Comparison of ENCODE assay signal across 8 cellular contexts in genomic region chr11:65040520-65041205, GRCh38. TPM values are rescaled to one million over a fixed set of nuclear protein-coding genes. Genes with fewer than 3 reads are reported as not detected.
DNase-seq lines count a peak whose midpoint lies in the region; ATAC-seq and TF ChIP-seq lines count a peak whose summit lies in the region.

No MANE protein-coding gene starts in this region.

- H3K36me3 ChIP-seq in CD4-positive, alpha-beta memory T cell (ENCODE audit: insufficient read depth, low read length) = peaks cover 10% of the 10 kb centered on the region
- H3K36me3 ChIP-seq in ectodermal cell (ENCODE audit: control insufficient read depth, insufficient read depth, low read length) (peaks cover 7% of the 10 kb centered on the region), lower lobe of right lung (peaks cover 52% of the 10 kb centered on the region)

- H3K27ac Mint-ChIP-seq in CD4-positive, alpha-beta memory T cell = peak overlapping the region; percentile 87 to 97 (median 95)
- H3K27ac Mint-ChIP-seq in activated CD4-positive, alpha-beta memory T cell treated with anti-CD3 and anti-CD28 coated beads, Interleukin-2, amount 10 ng/mL, durations not matched to agents 7 days and 5 days = peak overlapping the region; percentile 97

- CTCF ChIA-PET in CD4-positive, alpha-beta memory T cell (lab: Charles Lee; ENCODE audit: partially characterized antibody) = interaction anchor here (1.0 to 3.2 kb wide), 6 partner anchors 12 to 45 kb away, joined by 3 to 11 read pairs (median 4); partner anchors contain the start of gene ARL2
- CTCF ChIA-PET in activated CD4-positive, alpha-beta memory T cell treated with anti-CD3 and anti-CD28 coated beads, Interleukin-2, amount 10 ng/mL, durations not matched to agents 7 days and 5 days (lab: Charles Lee) = interaction anchor here (0.7 to 3.6 kb wide), 10 partner anchors 10 to 192 kb away, joined by 3 to 25 read pairs (median 4); partner anchors contain the start of genes ARL2, CDCA5, SNX15 and TM7SF2

- no peak for TF ChIP-seq CTCF in lower lobe of right lung (IDR thresholded peaks at IDR 0.05)

- H3K4me3 Mint-ChIP-seq in CD4-positive, alpha-beta memory T cell = peak overlapping the region; percentile 92 to 97 (median 94)
- peak overlapping the region; percentile 90 for H3K4me3 Mint-ChIP-seq in activated CD4-positive, alpha-beta memory T cell treated with anti-CD3 and anti-CD28 coated beads, Interleukin-2, amount 10 ng/mL, durations not matched to agents 7 days and 5 days

- H3K4me1 ChIP-seq in CD4-positive, alpha-beta memory T cell (ENCODE audit: insufficient read depth, low read length) = peaks cover 21% of the 10 kb centered on the region
- H3K4me1 ChIP-seq in ectodermal cell (ENCODE audit: control insufficient read depth, insufficient read depth, low read length) (no peaks in the 10 kb centered on the region), lower lobe of right lung (peaks cover 35% of the 10 kb centered on the region)

- H3K27me3 Mint-ChIP-seq in CD4-positive, alpha-beta memory T cell = no peaks in the 10 kb centered on the region
- no peaks in the 10 kb centered on the region for H3K27me3 Mint-ChIP-seq in activated CD4-positive, alpha-beta memory T cell treated with anti-CD3 and anti-CD28 coated beads, Interleukin-2, amount 10 ng/mL, durations not matched to agents 7 days and 5 days

- ATAC-seq in GM19455 (IDR thresholded peaks at IDR 0.05; ENCODE audit: unreplicated experiment) (peak; percentile 86), lower lobe of right lung (peak; percentile 96 to 97)

- 5% methylated on average over 43 of the region's 43 CpGs for WGBS in ectodermal cell, 2 experiments

- no peaks in the 10 kb centered on the region for H3K9me3 Mint-ChIP-seq in CD4-positive, alpha-beta memory T cell
- no peaks in the 10 kb centered on the region for H3K9me3 Mint-ChIP-seq in activated CD4-positive, alpha-beta memory T cell treated with anti-CD3 and anti-CD28 coated beads, Interleukin-2, amount 10 ng/mL, durations not matched to agents 7 days and 5 days

- H3K4me1 Mint-ChIP-seq in CD4-positive, alpha-beta memory T cell = peaks cover 5 to 24% (median 14%) of the 10 kb centered on the region in 4 donors
- peaks cover 39% of the 10 kb centered on the region for H3K4me1 Mint-ChIP-seq in activated CD4-positive, alpha-beta memory T cell treated with anti-CD3 and anti-CD28 coated beads, Interleukin-2, amount 10 ng/mL, durations not matched to agents 7 days and 5 days

- no peaks in the 10 kb centered on the region for H3K27me3 ChIP-seq in CD4-positive, alpha-beta memory T cell (ENCODE audit: insufficient read depth, low read length)
- no peaks in the 10 kb centered on the region for H3K27me3 ChIP-seq in ectodermal cell (ENCODE audit: control insufficient read depth, insufficient read depth, low read length, poor library complexity, severe bottlenecking)
- H3K27me3 ChIP-seq in lower lobe of right lung (ENCODE audit: low read depth) = no peaks in the 10 kb centered on the region

- no peaks in the 10 kb centered on the region for H3K9me3 ChIP-seq in CD4-positive, alpha-beta memory T cell (ENCODE audit: control insufficient read depth in 1 of 2, low read length in 2 of 2)
- H3K9me3 ChIP-seq in ectodermal cell (ENCODE audit: control insufficient read depth, low read length) (no peaks in the 10 kb centered on the region), lower lobe of right lung (no peaks in the 10 kb centered on the region)

- peak overlapping the region; percentile 61 to 64 for H3K4me3 ChIP-seq in CD4-positive, alpha-beta memory T cell (ENCODE audit: low read length in 2 of 2)
- H3K4me3 ChIP-seq in ectodermal cell (ENCODE audit: insufficient read depth, low read depth, low read length) (peak overlapping the region; percentile 85), lower lobe of right lung (peak overlapping the region; percentile 93)

- DNase-seq in CD4-positive, alpha-beta memory T cell = peak; percentile 87 to 91 (median 90)
- DNase-seq in HK-2 (ENCODE audit: unreplicated experiment) (peak; percentile 88), NCI-H82 treated with DMSO at 0.1 percent for 48 hours (lab: John Stamatoyannopoulos, UW; ENCODE audit: unreplicated experiment) (peak; percentile 73), lower lobe of right lung (peak; percentile 94)
- DNase-seq in activated CD4-positive, alpha-beta memory T cell treated with anti-CD3 and anti-CD28 coated beads, Interleukin-2, amount 10 ng/mL, durations not matched to agents 7 days and 5 days = peak; percentile 95
- peak; percentile 66 to 69 (median 68) for DNase-seq in stimulated activated CD4-positive, alpha-beta T cell treated with anti-CD3 and anti-CD28 coated beads, TNF-alpha, amount 100 ng/mL, for 1 hour (ENCODE audit: low read depth in 3 of 3, low spot score in 1 of 3)

- peaks cover 2 to 12% of the 10 kb centered on the region in 2 donors for H3K36me3 Mint-ChIP-seq in CD4-positive, alpha-beta memory T cell
- peaks cover 36% of the 10 kb centered on the region for H3K36me3 Mint-ChIP-seq in activated CD4-positive, alpha-beta memory T cell treated with anti-CD3 and anti-CD28 coated beads, Interleukin-2, amount 10 ng/mL, durations not matched to agents 7 days and 5 days (ENCODE audit: low read depth)

- intact Hi-C loops in CD4-positive, alpha-beta memory T cell (cut with micrococcal nuclease) = loop anchor here (1.0 to 2.0 kb wide), 5 partner anchors 13 to 70 kb away; partner anchors contain the start of genes ARL2, CDCA5, SNX15 and TM7SF2
- intact Hi-C loops in lower lobe of right lung (cut with DNase I) = no loop called here

- POLR2A ChIA-PET in CD4-positive, alpha-beta memory T cell (lab: Charles Lee; ENCODE audit: partially characterized antibody) = interaction anchor here (0.6 to 4.8 kb wide), 21 partner anchors 13 to 819 kb away, joined by 3 to 42 read pairs (median 6); partner anchors contain the start of genes ARL2, ATG2A, CDCA5 and EHD1
- POLR2A ChIA-PET in activated CD4-positive, alpha-beta memory T cell treated with anti-CD3 and anti-CD28 coated beads, Interleukin-2, amount 10 ng/mL, durations not matched to agents 7 days and 5 days (lab: Charles Lee) = interaction anchor here (0.6 to 4.8 kb wide), 38 partner anchors 9 to 723 kb away, joined by 3 to 51 read pairs (median 4); partner anchors contain the start of genes ARL2, CDCA5, FAU and MAJIN

- peak overlapping the region; percentile 61 for H3K27ac ChIP-seq in CD4-positive, alpha-beta memory T cell (ENCODE audit: low read depth, low read length)
- peak overlapping the region; percentile 88 for H3K27ac ChIP-seq in ectodermal cell (ENCODE audit: insufficient read depth, low read depth, low read length, poor library complexity, severe bottlenecking)
- H3K27ac ChIP-seq in lower lobe of right lung = peak overlapping the region; percentile 91

RNA-seq across cellular contexts. Expression of gene SAC3D1, which starts 0.3 kb away (rescaled TPM):
- total RNA-seq in CD4-positive, alpha-beta memory T cell = 10 to 100 TPM in 1 of 2 experiments, 1 to 10 TPM in 1; 9.4 to 10.5 TPM
- polyA plus RNA-seq in CD4-positive, alpha-beta memory T cell = 10 to 100 TPM in 1 of 2 donors, 1 to 10 TPM in 1; 6.8 to 10.6 TPM
- 10 to 100 TPM; 24.2 to 24.8 TPM for total RNA-seq in activated CD4-positive, alpha-beta memory T cell treated with anti-CD3 and anti-CD28 coated beads, Interleukin-2, amount 10 ng/mL, durations not matched to agents 7 days and 5 days
- polyA plus RNA-seq in ectodermal cell (2013, experiment 1 of 4) = 10.6 TPM
- polyA plus RNA-seq in ectodermal cell (2013, experiment 2 of 4) = 9.8 TPM
- polyA plus RNA-seq in ectodermal cell (2013, experiment 3 of 4) = 13.7 TPM
- 14.5 TPM for polyA plus RNA-seq in ectodermal cell (2013, experiment 4 of 4)
- total RNA-seq in lower lobe of right lung = 12.6 TPM

RNA-seq across cellular contexts. Expression of gene SNX15, which starts 13.4 kb away (rescaled TPM):
- 10 to 100 TPM; 24.5 to 26.7 TPM for total RNA-seq in CD4-positive, alpha-beta memory T cell
- polyA plus RNA-seq in CD4-positive, alpha-beta memory T cell = 10 to 100 TPM; 19.8 to 23.2 TPM
- total RNA-seq in activated CD4-positive, alpha-beta memory T cell treated with anti-CD3 and anti-CD28 coated beads, Interleukin-2, amount 10 ng/mL, durations not matched to agents 7 days and 5 days = 10 to 100 TPM; 24.3 to 24.6 TPM
- 27.6 TPM for polyA plus RNA-seq in ectodermal cell (2013, experiment 1 of 4)
- 26.7 TPM for polyA plus RNA-seq in ectodermal cell (2013, experiment 2 of 4)
- 23.8 TPM for polyA plus RNA-seq in ectodermal cell (2013, experiment 3 of 4)
- 24.7 TPM for polyA plus RNA-seq in ectodermal cell (2013, experiment 4 of 4)
- 25.4 TPM for total RNA-seq in lower lobe of right lung

RNA-seq across cellular contexts. Expression of gene NAALADL1, which starts 17.7 kb away (rescaled TPM):
- total RNA-seq in CD4-positive, alpha-beta memory T cell = 10 to 100 TPM; 22.4 to 23.4 TPM
- 10 to 100 TPM; 16.6 to 27.0 TPM for polyA plus RNA-seq in CD4-positive, alpha-beta memory T cell
- total RNA-seq in activated CD4-positive, alpha-beta memory T cell treated with anti-CD3 and anti-CD28 coated beads, Interleukin-2, amount 10 ng/mL, durations not matched to agents 7 days and 5 days = 10 to 100 TPM; 13.6 to 16.8 TPM
- polyA plus RNA-seq in ectodermal cell (2013, experiment 1 of 4) = 0.67 TPM
- 0.66 TPM for polyA plus RNA-seq in ectodermal cell (2013, experiment 2 of 4)
- 1.1 TPM for polyA plus RNA-seq in ectodermal cell (2013, experiment 3 of 4)
- 0.69 TPM for polyA plus RNA-seq in ectodermal cell (2013, experiment 4 of 4)
- 12.2 TPM for total RNA-seq in lower lobe of right lung

RNA-seq across cellular contexts. Expression of gene ARL2, which starts 26.7 kb away (rescaled TPM):
- 10 to 100 TPM; 30.6 to 32.3 TPM for total RNA-seq in CD4-positive, alpha-beta memory T cell
- polyA plus RNA-seq in CD4-positive, alpha-beta memory T cell = 100 to 1,000 TPM in 1 of 2 donors, 10 to 100 TPM in 1; 83.5 to 114 TPM
- total RNA-seq in activated CD4-positive, alpha-beta memory T cell treated with anti-CD3 and anti-CD28 coated beads, Interleukin-2, amount 10 ng/mL, durations not matched to agents 7 days and 5 days = 10 to 100 TPM; 58.5 to 59.4 TPM
- 225 TPM for polyA plus RNA-seq in ectodermal cell (2013, experiment 1 of 4)
- 221 TPM for polyA plus RNA-seq in ectodermal cell (2013, experiment 2 of 4)
- polyA plus RNA-seq in ectodermal cell (2013, experiment 3 of 4) = 236 TPM
- polyA plus RNA-seq in ectodermal cell (2013, experiment 4 of 4) = 259 TPM
- 74.1 TPM for total RNA-seq in lower lobe of right lung

RNA-seq across cellular contexts. Expression of gene CDCA5, which starts 43.2 kb away (rescaled TPM):
- total RNA-seq in CD4-positive, alpha-beta memory T cell = under 1 TPM; 0.41 to 0.64 TPM
- polyA plus RNA-seq in CD4-positive, alpha-beta memory T cell = under 1 TPM in 1 of 2 donors, not detected in 1; 0.41 TPM
- total RNA-seq in activated CD4-positive, alpha-beta memory T cell treated with anti-CD3 and anti-CD28 coated beads, Interleukin-2, amount 10 ng/mL, durations not matched to agents 7 days and 5 days = 100 to 1,000 TPM in 1 of 2 experiments, 10 to 100 TPM in 1; 98.2 to 104 TPM
- polyA plus RNA-seq in ectodermal cell (2013, experiment 1 of 4) = 64.4 TPM
- 56.3 TPM for polyA plus RNA-seq in ectodermal cell (2013, experiment 2 of 4)
- polyA plus RNA-seq in ectodermal cell (2013, experiment 3 of 4) = 45.2 TPM
- 44.0 TPM for polyA plus RNA-seq in ectodermal cell (2013, experiment 4 of 4)
- total RNA-seq in lower lobe of right lung = 2.8 TPM

Comparison
In these comparisons a context has a peak if more than half of its experiments do, and no peak if none do; other contexts are left out.
1. Peak in every context shown above with its lines: DNase-seq, ATAC-seq, H3K4me3 ChIP-seq and H3K27ac ChIP-seq.